Comparison of ENCODE assay signal across 8 cellular contexts in the genomic region with DNA sequence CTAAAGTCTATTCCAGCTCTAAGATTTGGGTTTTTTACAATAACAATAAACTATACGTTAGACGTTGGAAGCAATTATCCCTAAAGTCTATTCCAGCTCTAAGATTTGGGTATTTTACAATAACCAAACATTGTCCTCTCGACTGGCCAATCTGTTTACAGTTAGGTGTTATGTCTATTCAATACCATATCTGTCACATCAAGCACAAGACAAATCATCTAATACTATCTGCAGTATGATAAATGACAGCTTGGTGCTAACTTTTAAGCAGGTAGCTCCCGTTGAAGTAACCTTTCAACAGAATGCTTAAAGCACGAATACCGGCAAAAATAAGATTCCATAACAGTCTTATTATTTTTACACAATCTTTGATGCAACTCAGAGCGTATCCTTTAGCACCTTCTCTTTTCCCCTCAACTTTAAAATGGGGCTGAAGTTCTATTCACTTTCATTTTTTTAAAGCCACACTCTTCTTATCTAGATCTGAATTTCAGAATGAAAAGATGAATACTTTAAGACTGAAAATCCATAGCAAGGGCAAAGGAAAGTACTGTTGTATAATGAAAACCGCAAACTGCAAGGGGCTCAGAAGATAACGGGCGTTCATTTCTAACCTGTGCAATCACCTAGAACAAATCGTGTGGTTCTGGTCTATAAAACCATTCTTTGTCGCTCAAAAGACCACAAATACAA. TPM values are rescaled to one million over a fixed set of nuclear protein-coding genes. Genes with fewer than 3 reads are reported as not detected.
DNase-seq lines count a peak whose midpoint lies in the region; ATAC-seq and TF ChIP-seq lines count a peak whose summit lies in the region.

No MANE protein-coding gene starts in this region.

- TF ChIP-seq CTCF in thoracic aorta (IDR thresholded peaks at IDR 0.05): no peak

- H3K4me1 Mint-ChIP-seq in activated naive CD4-positive, alpha-beta T cell treated with anti-CD3 and anti-CD28 coated beads, Interleukin-2, amount 10 ng/mL, durations not matched to agents 7 days and 5 days: peaks cover 47% of the 10 kb centered on the region
- H3K4me1 Mint-ChIP-seq in activated T-helper 17 cell treated with anti-CD3 and anti-CD28 coated beads, Interleukin-2, amount 50 U/mL, for 72 hours: peaks cover 26% of the 10 kb centered on the region
- peaks cover 40 to 47% of the 10 kb centered on the region in 2 donors for H3K4me1 Mint-ChIP-seq in immature natural killer cell

- peak overlapping the region; percentile 93 for H3K27ac ChIP-seq in thoracic aorta

- no peak for DNase-seq in activated naive CD4-positive, alpha-beta T cell treated with anti-CD3 and anti-CD28 coated beads, Interleukin-2, amount 10 ng/mL, durations not matched to agents 7 days and 5 days
- no peak for DNase-seq in activated naive CD4-positive, alpha-beta T cell (lab: John Stamatoyannopoulos, UW)
- DNase-seq in immature natural killer cell: no peak
- DNase-seq in thoracic aorta (ENCODE audit: low spot score): no peak
- no peak for DNase-seq in stimulated activated CD4-positive, alpha-beta T cell treated with anti-CD3 and anti-CD28 coated beads, Interleukin-2, amount 100 ng/mL, for 24 hours
- no peak for DNase-seq in foreskin melanocyte

- no peaks in the 10 kb centered on the region for H3K9me3 Mint-ChIP-seq in activated naive CD4-positive, alpha-beta T cell treated with anti-CD3 and anti-CD28 coated beads, Interleukin-2, amount 10 ng/mL, durations not matched to agents 7 days and 5 days
- no peaks in the 10 kb centered on the region for H3K9me3 Mint-ChIP-seq in activated T-helper 17 cell treated with anti-CD3 and anti-CD28 coated beads, Interleukin-2, amount 50 U/mL, for 72 hours
- no peaks in the 10 kb centered on the region for H3K9me3 Mint-ChIP-seq in immature natural killer cell

- peaks cover 19 to 35% of the 10 kb centered on the region in 2 donors for H3K4me1 ChIP-seq in thoracic aorta (ENCODE audit: control insufficient read depth in 1 of 2, low read depth in 2 of 2)

- no peaks in the 10 kb centered on the region for H3K9me3 ChIP-seq in thoracic aorta

- peak; percentile 1 for ATAC-seq in activated T-helper 17 cell treated with anti-CD3 and anti-CD28 coated beads, Interleukin-2, amount 50 U/mL, for 72 hours (replicated peaks)
- ATAC-seq in thoracic aorta (ENCODE audit: insufficient number of reproducible peaks, low FRiP score, low read depth) (no peak), GM19023 (IDR thresholded peaks at IDR 0.05; ENCODE audit: unreplicated experiment) (no peak)

- no peaks in the 10 kb centered on the region for H3K27me3 ChIP-seq in thoracic aorta (replicated peaks; ENCODE audit: insufficient read depth)

- H3K36me3 ChIP-seq in thoracic aorta: peaks cover 4% of the 10 kb centered on the region

- peak overlapping the region; percentile 80 for H3K4me3 ChIP-seq in thoracic aorta

- peaks cover 20% of the 10 kb centered on the region for H3K36me3 Mint-ChIP-seq in activated naive CD4-positive, alpha-beta T cell treated with anti-CD3 and anti-CD28 coated beads, Interleukin-2, amount 10 ng/mL, durations not matched to agents 7 days and 5 days
- H3K36me3 Mint-ChIP-seq in activated T-helper 17 cell treated with anti-CD3 and anti-CD28 coated beads, Interleukin-2, amount 50 U/mL, for 72 hours (ENCODE audit: low read depth): peaks cover 39% of the 10 kb centered on the region
- H3K36me3 Mint-ChIP-seq in immature natural killer cell: peaks cover 0 to 6% (median 3%) of the 10 kb centered on the region in 3 donors

- no peaks in the 10 kb centered on the region for H3K27me3 Mint-ChIP-seq in activated naive CD4-positive, alpha-beta T cell treated with anti-CD3 and anti-CD28 coated beads, Interleukin-2, amount 10 ng/mL, durations not matched to agents 7 days and 5 days
- H3K27me3 Mint-ChIP-seq in activated T-helper 17 cell treated with anti-CD3 and anti-CD28 coated beads, Interleukin-2, amount 50 U/mL, for 72 hours: no peaks in the 10 kb centered on the region
- peaks cover 21 to 26% (median 26%) of the 10 kb centered on the region in 3 donors for H3K27me3 Mint-ChIP-seq in immature natural killer cell (ENCODE audit: low read depth in 3 of 3)

- H3K4me3 Mint-ChIP-seq in activated naive CD4-positive, alpha-beta T cell treated with anti-CD3 and anti-CD28 coated beads, Interleukin-2, amount 10 ng/mL, durations not matched to agents 7 days and 5 days: peak overlapping the region; percentile 83
- H3K4me3 Mint-ChIP-seq in activated T-helper 17 cell treated with anti-CD3 and anti-CD28 coated beads, Interleukin-2, amount 50 U/mL, for 72 hours: peak overlapping the region; percentile 91
- H3K4me3 Mint-ChIP-seq in immature natural killer cell: peak overlapping the region; percentile 93 to 98 (median 96)

- CTCF ChIA-PET in activated naive CD4-positive, alpha-beta T cell treated with anti-CD3 and anti-CD28 coated beads, Interleukin-2, amount 10 ng/mL, durations not matched to agents 7 days and 5 days (lab: Charles Lee): interaction anchor here (1.0 to 3.4 kb wide), 14 partner anchors 9 to 289 kb away, joined by 3 to 23 read pairs (median 4); partner anchors contain the start of gene TMED4

- H3K27ac Mint-ChIP-seq in activated naive CD4-positive, alpha-beta T cell treated with anti-CD3 and anti-CD28 coated beads, Interleukin-2, amount 10 ng/mL, durations not matched to agents 7 days and 5 days: peak overlapping the region; percentile 97
- peak overlapping the region; percentile 91 for H3K27ac Mint-ChIP-seq in activated T-helper 17 cell treated with anti-CD3 and anti-CD28 coated beads, Interleukin-2, amount 50 U/mL, for 72 hours
- H3K27ac Mint-ChIP-seq in immature natural killer cell: peak overlapping the region; percentile 94 to 100 (median 99)

RNA-seq across cellular contexts. Expression of gene H2AZ2, which starts 0.9 kb away (rescaled TPM):
- 100 to 1,000 TPM; 156 to 157 TPM for total RNA-seq in activated T-helper 17 cell treated with anti-CD3 and anti-CD28 coated beads, Interleukin-2, amount 50 U/mL, for 72 hours
- polyA plus RNA-seq in immature natural killer cell: 100 to 1,000 TPM; 237 to 262 (median 254) TPM
- 100 to 1,000 TPM; 103 to 111 TPM for total RNA-seq in thoracic aorta

RNA-seq across cellular contexts. Expression of gene PURB, which starts 38.4 kb away (rescaled TPM):
- 10 to 100 TPM; 22.5 to 24.5 TPM for total RNA-seq in activated T-helper 17 cell treated with anti-CD3 and anti-CD28 coated beads, Interleukin-2, amount 50 U/mL, for 72 hours
- 1 to 10 TPM; 2.4 to 3.2 (median 3.2) TPM for polyA plus RNA-seq in immature natural killer cell
- 10 to 100 TPM; 18.0 to 31.5 TPM for total RNA-seq in thoracic aorta

RNA-seq across cellular contexts. Expression of gene PPIA, which starts 50.5 kb away (rescaled TPM):
- total RNA-seq in activated T-helper 17 cell treated with anti-CD3 and anti-CD28 coated beads, Interleukin-2, amount 50 U/mL, for 72 hours: 1,000 to 10,000 TPM; 1,915 to 2,917 TPM
- 1,000 to 10,000 TPM; 2,627 to 4,215 (median 3,741) TPM for polyA plus RNA-seq in immature natural killer cell
- total RNA-seq in thoracic aorta: 1,000 to 10,000 TPM; 1,002 to 1,065 TPM
